ENCODE assay signal across 32 cellular contexts in genomic region chr13:71806885-71807284, GRCh38.
"Had no signal": no experiment of that assay in that cellular context is flagged by ENCODE, and none has a peak within 500 bp of the region (broad histone marks: within the 10 kb centered on the region; RNA-seq: fewer than 3 reads in every experiment).

No MANE protein-coding gene starts in this region.

- H3K36me3 ChIP-seq: colonic mucosa, esophagus muscularis mucosa, gastroesophageal sphincter, heart right ventricle, ovary, sigmoid colon, stomach, tibial artery had no signal

- H3K9me3 ChIP-seq: colonic mucosa, esophagus muscularis mucosa, gastroesophageal sphincter, heart right ventricle, mucosa of descending colon, ovary, psoas muscle, sigmoid colon, stomach, testis, tibial artery had no signal

- H3K4me3 ChIP-seq: colonic mucosa, esophagus muscularis mucosa, gastroesophageal sphincter, heart right ventricle, lung, mucosa of descending colon, ovary, psoas muscle, sigmoid colon, stomach, testis, tibial artery had no signal

- H3K4me3 Mint-ChIP-seq: dendritic cell treated with granulocyte-macrophage colony-stimulating factor and Interleukin-4, amounts not matched to agents 40 ng/mL and 50 ng/mL, for 4 days; memory B cell; mesothelial cell of epicardium; naive B cell; nephron progenitor cell; stimulated activated effector memory CD8-positive, alpha-beta T cell treated with anti-CD3 and anti-CD28 coated beads, Interleukin-12 subunit alpha, Interleukin-12 subunit beta, amount 100 ng/mL, for 72 hours; type B pancreatic cell had no signal

- H3K27me3 ChIP-seq: colonic mucosa, esophagus muscularis mucosa, foreskin keratinocyte, gastroesophageal sphincter, heart right ventricle, ovary, sigmoid colon, stomach, testis, tibial artery had no signal

- H3K36me3 Mint-ChIP-seq: memory B cell; mesothelial cell of epicardium; naive B cell; stimulated activated effector memory CD8-positive, alpha-beta T cell treated with anti-CD3 and anti-CD28 coated beads, Interleukin-12 subunit alpha, Interleukin-12 subunit beta, amount 100 ng/mL, for 72 hours had no signal

- H3K9me3 Mint-ChIP-seq: dendritic cell treated with granulocyte-macrophage colony-stimulating factor and Interleukin-4, amounts not matched to agents 40 ng/mL and 50 ng/mL, for 4 days; mesothelial cell of epicardium; nephron progenitor cell; type B pancreatic cell had no signal

- H3K27ac Mint-ChIP-seq: dendritic cell treated with granulocyte-macrophage colony-stimulating factor and Interleukin-4, amounts not matched to agents 40 ng/mL and 50 ng/mL, for 4 days; memory B cell; mesothelial cell of epicardium; naive B cell; nephron progenitor cell; stimulated activated effector memory CD8-positive, alpha-beta T cell treated with anti-CD3 and anti-CD28 coated beads, Interleukin-12 subunit alpha, Interleukin-12 subunit beta, amount 100 ng/mL, for 72 hours; type B pancreatic cell had no signal

- ATAC-seq: foreskin keratinocyte; gastroesophageal sphincter; heart right ventricle; left colon; mucosa of descending colon; psoas muscle; right cardiac atrium; stimulated activated effector memory CD8-positive, alpha-beta T cell treated with anti-CD3 and anti-CD28 coated beads, Interleukin-12 subunit alpha, Interleukin-12 subunit beta, amount 100 ng/mL, for 72 hours had no signal

- FAIRE-seq: endothelial cell of umbilical vein had no signal

- H3K4me1 ChIP-seq: colonic mucosa, esophagus muscularis mucosa, foreskin keratinocyte, gastroesophageal sphincter, psoas muscle, sigmoid colon, stomach, testis, tibial artery had no signal

- H3K4me1 Mint-ChIP-seq: memory B cell; naive B cell; stimulated activated effector memory CD8-positive, alpha-beta T cell treated with anti-CD3 and anti-CD28 coated beads, Interleukin-12 subunit alpha, Interleukin-12 subunit beta, amount 100 ng/mL, for 72 hours had no signal

- H3K27me3 Mint-ChIP-seq: dendritic cell treated with granulocyte-macrophage colony-stimulating factor and Interleukin-4, amounts not matched to agents 40 ng/mL and 50 ng/mL, for 4 days; memory B cell; naive B cell; type B pancreatic cell had no signal

- DNase-seq: colonic mucosa; effector memory CD4-positive, alpha-beta T cell; foreskin keratinocyte; heart right ventricle; hippocampal formation; islet precursor cell; kidney glomerular epithelial cell; left colon; mucosa of descending colon; naive B cell; nephron progenitor cell; occipital lobe; ovary; posterior cingulate gyrus; psoas muscle; right cardiac atrium; sigmoid colon; stimulated activated CD4-positive, alpha-beta T cell treated with anti-CD3 and anti-CD28 coated beads, Interleukin-2, amount 100 ng/mL, for 24 hours; stimulated activated CD4-positive, alpha-beta T cell treated with anti-CD3 and anti-CD28 coated beads, Interleukin-4, amount 100 ng/mL, for 24 hours; stimulated activated naive CD4-positive, alpha-beta T cell treated with Interleukin-2 at 50 U/mL for 16 hours; stomach; testis; tibial artery had no signal
